Comparison of ENCODE assay signal across 20 cellular contexts in genomic region chr19:47499863-47500830, GRCh38. TPM values are rescaled to one million over a fixed set of nuclear protein-coding genes. Genes with fewer than 3 reads are reported as not detected.
DNase-seq lines count a peak whose midpoint lies in the region; ATAC-seq and TF ChIP-seq lines count a peak whose summit lies in the region.
"Had no signal": no experiment of that assay in that cellular context is flagged by ENCODE, and none has a peak within 500 bp of the region (broad histone marks: within the 10 kb centered on the region; RNA-seq: fewer than 3 reads in every experiment).

No MANE protein-coding gene starts in this region.

- no CpG with 5 or more reads among the region's 32 CpGs for WGBS in neuronal stem cell (ENCODE audit: extremely low coverage in 2 of 2, insufficient read length in 2 of 2, insufficient replicate concordance in 1 of 2), 2 donors

- no peak for ATAC-seq in stimulated activated memory B cell treated with anti-CD40 and anti-IgM and Interleukin-4, amounts not matched to agents 10 μg/mL and 1 μg/mL and 100 μg/mL, for 72 hours
- ATAC-seq: foreskin keratinocyte, left colon, mucosa of descending colon had no signal

- intact Hi-C loops in Caco-2 (cut with micrococcal nuclease; ENCODE audit: unreplicated experiment) = loop anchor here (5.0 kb wide), 1 partner anchor 197 kb away; no protein-coding TSS in a partner anchor

- TF ChIP-seq CTCF in Caco-2 (IDR thresholded peaks at IDR 0.05; ENCODE audit: insufficient read depth in 1 of 2, low read depth in 1 of 2, low read length in 1 of 2, severe bottlenecking in 1 of 2, unreplicated experiment in 1 of 2) = no peak

- H3K14ac ChIP-seq in neuronal stem cell (ENCODE audit: low read length) = no peak overlapping the region

- H2BK15ac ChIP-seq in neuronal stem cell (ENCODE audit: low read length) = no peak overlapping the region

- POLR2A ChIA-PET in Caco-2 (lab: Charles Lee) = no interaction called here

- no peak overlapping the region for H4K8ac ChIP-seq in neuronal stem cell (ENCODE audit: low read depth, low read length)

- no peak overlapping the region for H2BK120ac ChIP-seq in neuronal stem cell (ENCODE audit: low read depth, low read length)

- no peak for DNase-seq in Caco-2
- DNase-seq in cerebellar cortex (ENCODE audit: low spot score) = peak; percentile 94
- no peak for DNase-seq in neuronal stem cell (ENCODE audit: low spot score)
- no peak for DNase-seq in pons (ENCODE audit: low spot score)
- no peak for DNase-seq in SIG-M5 (lab: John Stamatoyannopoulos, UW)
- DNase-seq in effector CD4-positive, alpha-beta T cell = no peak
- DNase-seq: activated CD4-positive, alpha-beta T cell treated with anti-CD3 and anti-CD28 coated beads for 4 hours; activated naive CD4-positive, alpha-beta T cell treated with Interleukin-2 at 50 U/mL for 16 hours; cortex of kidney; foreskin keratinocyte; HCEC 1CT; Karpas-422; left colon; mucosa of descending colon; NCI-H1105 treated with DMSO at 0.1 percent for 48 hours; stimulated activated CD4-positive, alpha-beta T cell treated with anti-CD3 and anti-CD28 coated beads, Interleukin-15, amount 100 ng/mL, for 24 hours; stimulated activated naive CD4-positive, alpha-beta T cell treated with Interleukin-2 at 50 U/mL for 16 hours; upper lobe of left lung had no signal

- no peak overlapping the region for H3K9ac ChIP-seq in HUES6 (ENCODE audit: low read length)
- peak overlapping the region; percentile 56 for H3K9ac ChIP-seq in neuronal stem cell (ENCODE audit: low read depth, low read length, poor library complexity)

- no peaks in the 10 kb centered on the region for H3K4me1 ChIP-seq in Caco-2
- H3K4me1 ChIP-seq in HUES6 (ENCODE audit: control insufficient read depth, insufficient read depth, low read length) = peaks cover 8% of the 10 kb centered on the region
- no peaks in the 10 kb centered on the region for H3K4me1 ChIP-seq in neuronal stem cell (ENCODE audit: control insufficient read depth in 2 of 2, insufficient read depth in 1 of 2, low read depth in 1 of 2, low read length in 2 of 2)
- H3K4me1 ChIP-seq: foreskin keratinocyte, upper lobe of left lung had no signal

- BruUV-seq in Caco-2 (replicated peaks; lab: Mats Ljungman, UMichigan) = TSS peak; percentile 21

- no peak overlapping the region for H4K91ac ChIP-seq in neuronal stem cell (ENCODE audit: low read depth, low read length, poor library complexity)

- H3K9me3 ChIP-seq in Caco-2 (no peaks in the 10 kb centered on the region), HUES6 (ENCODE audit: control insufficient read depth, insufficient read depth, low read depth, low read length) (no peaks in the 10 kb centered on the region), neuronal stem cell (replicated peaks in 1 of 2; ENCODE audit: control insufficient read depth in 2 of 2, insufficient read depth in 1 of 2, low read depth in 1 of 2, low read length in 2 of 2) (no peaks in the 10 kb centered on the region)
- H3K9me3 ChIP-seq: mucosa of descending colon, upper lobe of left lung had no signal

- H2AK5ac ChIP-seq in neuronal stem cell (ENCODE audit: low read depth, low read length) = no peak overlapping the region

- H3K27me3 Mint-ChIP-seq in Caco-2 (ENCODE audit: insufficient read depth, unreplicated experiment) = no peaks in the 10 kb centered on the region
- no peaks in the 10 kb centered on the region for H3K27me3 Mint-ChIP-seq in stimulated activated memory B cell treated with anti-CD40 and anti-IgM and Interleukin-4, amounts not matched to agents 10 μg/mL and 1 μg/mL and 100 μg/mL, for 72 hours

- H3K4me3 Mint-ChIP-seq in Caco-2 (ENCODE audit: unreplicated experiment) = no peak overlapping the region
- no peak overlapping the region for H3K4me3 Mint-ChIP-seq in stimulated activated memory B cell treated with anti-CD40 and anti-IgM and Interleukin-4, amounts not matched to agents 10 μg/mL and 1 μg/mL and 100 μg/mL, for 72 hours

- no peaks in the 10 kb centered on the region for H3K4me1 Mint-ChIP-seq in Caco-2 (ENCODE audit: low read depth, unreplicated experiment)
- H3K4me1 Mint-ChIP-seq in stimulated activated memory B cell treated with anti-CD40 and anti-IgM and Interleukin-4, amounts not matched to agents 10 μg/mL and 1 μg/mL and 100 μg/mL, for 72 hours = peaks cover 9% of the 10 kb centered on the region

- peaks cover 48% of the 10 kb centered on the region for H3K36me3 Mint-ChIP-seq in Caco-2 (ENCODE audit: insufficient read depth, unreplicated experiment)
- peaks cover 40% of the 10 kb centered on the region for H3K36me3 Mint-ChIP-seq in stimulated activated memory B cell treated with anti-CD40 and anti-IgM and Interleukin-4, amounts not matched to agents 10 μg/mL and 1 μg/mL and 100 μg/mL, for 72 hours

- H3K27ac Mint-ChIP-seq in Caco-2 (ENCODE audit: unreplicated experiment) = no peak overlapping the region
- no peak overlapping the region for H3K27ac Mint-ChIP-seq in stimulated activated memory B cell treated with anti-CD40 and anti-IgM and Interleukin-4, amounts not matched to agents 10 μg/mL and 1 μg/mL and 100 μg/mL, for 72 hours

- H2BK5ac ChIP-seq in neuronal stem cell (ENCODE audit: low read length) = no peak overlapping the region

- H3K4me3 ChIP-seq in Caco-2 (ENCODE audit: low read depth, low read length) (no peak overlapping the region), HUES6 (ENCODE audit: low read depth, low read length) (peak overlapping the region; percentile 21; the same call in 1 of the 2 replicates), neuronal stem cell (ENCODE audit: low read length in 2 of 2) (no peak overlapping the region)
- H3K4me3 ChIP-seq: mucosa of descending colon, upper lobe of left lung had no signal

- H3K18ac ChIP-seq in neuronal stem cell (ENCODE audit: low read length) = peak overlapping the region; percentile 66

- no peaks in the 10 kb centered on the region for H3K9me3 Mint-ChIP-seq in Caco-2 (ENCODE audit: unreplicated experiment)
- H3K9me3 Mint-ChIP-seq in stimulated activated memory B cell treated with anti-CD40 and anti-IgM and Interleukin-4, amounts not matched to agents 10 μg/mL and 1 μg/mL and 100 μg/mL, for 72 hours = no peaks in the 10 kb centered on the region

- H3K79me1 ChIP-seq in neuronal stem cell (ENCODE audit: low read depth, low read length) = peaks cover 12% of the 10 kb centered on the region

- H3K27ac ChIP-seq in HUES6 (ENCODE audit: low read depth, low read length) (no peak overlapping the region), neuronal stem cell (replicated peaks; ENCODE audit: low read length) (no peak overlapping the region)
- H3K27ac ChIP-seq: foreskin keratinocyte, upper lobe of left lung had no signal

- H2BK12ac ChIP-seq in neuronal stem cell (ENCODE audit: low read length) = no peak overlapping the region

- CTCF ChIA-PET in Caco-2 (lab: Charles Lee) = no interaction called here

- H3K4ac ChIP-seq in neuronal stem cell (ENCODE audit: low read length) = no peak overlapping the region

- H3K36me3 ChIP-seq in Caco-2 (ENCODE audit: control insufficient read depth, insufficient read depth, low read length) = no peaks in the 10 kb centered on the region; the same call in 1 of the 2 replicates
- peaks cover 48% of the 10 kb centered on the region for H3K36me3 ChIP-seq in HUES6 (ENCODE audit: control insufficient read depth, insufficient read depth, low read length)
- H3K36me3 ChIP-seq in neuronal stem cell (replicated peaks in 1 of 2; ENCODE audit: control insufficient read depth in 2 of 2, insufficient read depth in 2 of 2, low read length in 2 of 2) = peaks cover 14 to 64% of the 10 kb centered on the region in 2 donors

- no peak overlapping the region for H3K23ac ChIP-seq in neuronal stem cell (ENCODE audit: low read depth, low read length, poor library complexity)

- H3K4me2 ChIP-seq in neuronal stem cell (ENCODE audit: insufficient read depth, low read length, poor library complexity, severe bottlenecking) = no peak overlapping the region

- H3K27me3 ChIP-seq in Caco-2 (replicated peaks; ENCODE audit: control insufficient read depth, insufficient read depth, low read length) = no peaks in the 10 kb centered on the region
- H3K27me3 ChIP-seq in HUES6 (ENCODE audit: control insufficient read depth, insufficient read depth, low read length) = no peaks in the 10 kb centered on the region
- H3K27me3 ChIP-seq in neuronal stem cell (ENCODE audit: control insufficient read depth in 3 of 3, insufficient read depth in 3 of 3, low read depth in 1 of 3, low read length in 3 of 3) = no peaks in the 10 kb centered on the region
- H3K27me3 ChIP-seq: foreskin keratinocyte, upper lobe of left lung had no signal

- no peak overlapping the region for H2AFZ ChIP-seq in neuronal stem cell (ENCODE audit: low read length)

RNA-seq across cellular contexts. Expression of gene NAPA, which starts 14.7 kb away (rescaled TPM):
- 149 TPM in 2 replicates for total RNA-seq in Caco-2 (2022)
- 50.2 TPM for polyA plus RNA-seq in neuronal stem cell (2013, experiment 1 of 2)
- polyA plus RNA-seq in neuronal stem cell (2013, experiment 2 of 2) = 49.4 TPM

RNA-seq across cellular contexts. Expression of gene KPTN, which starts 16.1 kb away (rescaled TPM):
- total RNA-seq in Caco-2 (2022) = 19.7 and 20.6 TPM in 2 replicates
- polyA plus RNA-seq in neuronal stem cell (2013, experiment 1 of 2) = 17.3 TPM
- polyA plus RNA-seq in neuronal stem cell (2013, experiment 2 of 2) = 17.4 TPM

RNA-seq across cellular contexts. Expression of gene SLC8A2, which starts 28.5 kb away (rescaled TPM):
- 1.2 and 1.3 TPM in 2 replicates for total RNA-seq in Caco-2 (2022)
- polyA plus RNA-seq in neuronal stem cell (2013, experiment 1 of 2) = 4.7 TPM
- 5.5 TPM for polyA plus RNA-seq in neuronal stem cell (2013, experiment 2 of 2)
